ENCODE assay signal across 22 cellular contexts in the genomic region with DNA sequence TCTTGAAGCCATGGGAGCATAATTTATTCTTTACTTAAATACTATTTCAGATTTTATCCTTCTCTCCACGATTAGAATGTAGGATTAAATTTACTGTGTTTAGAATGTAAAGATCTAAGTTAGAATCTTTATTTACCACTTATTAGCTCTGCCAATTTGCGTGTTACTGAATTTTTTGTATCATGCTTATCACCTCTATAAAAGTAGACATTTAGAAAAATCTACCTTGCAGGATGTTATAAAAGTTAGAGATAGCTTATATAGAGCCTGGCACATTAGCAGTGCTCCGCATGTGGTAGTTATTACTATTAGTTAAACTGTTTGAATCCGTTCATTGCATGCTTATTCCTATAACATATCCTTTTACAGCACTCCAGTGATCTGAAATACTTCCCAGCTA.
DNase-seq lines count a peak whose midpoint lies in the region; FAIRE-seq and TF ChIP-seq lines count a peak whose summit lies in the region.
"Had no signal": no experiment of that assay in that cellular context is flagged by ENCODE, and none has a peak within 500 bp of the region (broad histone marks: within the 10 kb centered on the region; RNA-seq: fewer than 3 reads in every experiment).

No MANE protein-coding gene starts in this region.

- no peaks in the 10 kb centered on the region for H3F3A ChIP-seq in Loucy (ENCODE audit: low read depth)

- H3K4me2 ChIP-seq in Loucy (ENCODE audit: low read depth, low read length, poor library complexity, severe bottlenecking), result no peak overlapping the region
- no peak overlapping the region for H3K4me2 ChIP-seq in H1 (ENCODE audit: insufficient read depth in 1 of 2, low read depth in 2 of 2, low read length in 2 of 2)
- H3K4me2 ChIP-seq: BLaER1 treated with 17β-estradiol and CSF1 and Interleukin-3, amounts not matched to agents 10 nM and 100 nM had no signal

- H3K9me3 ChIP-seq in Loucy (ENCODE audit: insufficient read depth, low read depth, low read length) (no peaks in the 10 kb centered on the region), H1 (ENCODE audit: insufficient read depth in 2 of 2, low read depth in 1 of 2, low read length in 1 of 2) (no peaks in the 10 kb centered on the region)
- H3K9me3 ChIP-seq: BE2C had no signal

- no peaks in the 10 kb centered on the region for H3K36me3 ChIP-seq in ACC112 (ENCODE audit: insufficient read depth, low read length)
- no peaks in the 10 kb centered on the region for H3K36me3 ChIP-seq in Loucy (ENCODE audit: insufficient read depth, low read length)
- H3K36me3 ChIP-seq in H1 (ENCODE audit: control insufficient read depth in 2 of 4, insufficient read depth in 4 of 4, low read length in 3 of 4), result no peaks in the 10 kb centered on the region
- H3K36me3 ChIP-seq: BE2C; BLaER1 treated with 17β-estradiol and CSF1 and Interleukin-3, amounts not matched to agents 10 nM and 100 nM had no signal

- H3K27me3 ChIP-seq in ACC112 (ENCODE audit: insufficient read depth, low read length), result no peaks in the 10 kb centered on the region
- H3K27me3 ChIP-seq in Loucy (ENCODE audit: insufficient read depth, low read length, poor library complexity, severe bottlenecking), result no peaks in the 10 kb centered on the region
- H3K27me3 ChIP-seq in H1 (replicated peaks in 1 of 4; ENCODE audit: control insufficient read depth in 3 of 4, extremely low read depth in 1 of 4, insufficient read depth in 3 of 4, low read length in 3 of 4), result no peaks in the 10 kb centered on the region
- H3K27me3 ChIP-seq: BE2C; BLaER1 treated with 17β-estradiol and CSF1 and Interleukin-3, amounts not matched to agents 10 nM and 100 nM had no signal

- H3K4me3 ChIP-seq in ACC112 (ENCODE audit: low read depth, low read length) (no peak overlapping the region), Loucy (ENCODE audit: low read length, poor library complexity, severe bottlenecking) (no peak overlapping the region), H1 (ENCODE audit: extremely low read depth in 1 of 4, insufficient read depth in 2 of 4, low read depth in 3 of 4, low read length in 4 of 4) (no peak overlapping the region)
- H3K4me3 ChIP-seq: BLaER1 treated with 17β-estradiol and CSF1 and Interleukin-3, amounts not matched to agents 10 nM and 100 nM; GM23248 had no signal

- H3K27me3 Mint-ChIP-seq in nephron (ENCODE audit: low read depth), result no peaks in the 10 kb centered on the region
- H3K27me3 Mint-ChIP-seq: CD4-positive, alpha-beta T cell had no signal

- H2BK5ac ChIP-seq in H1 (ENCODE audit: low read depth, low read length), result no peak overlapping the region

- no peak overlapping the region for H2AK5ac ChIP-seq in H1 (ENCODE audit: low read depth, low read length)

- H2BK12ac ChIP-seq in H1 (ENCODE audit: low read depth, low read length), result no peak overlapping the region

- no peak overlapping the region for H2BK15ac ChIP-seq in H1 (ENCODE audit: low read length)

- peak overlapping the region in 1 of 3 experiments; percentile 60 for H3K4me3 Mint-ChIP-seq in nephron
- H3K4me3 Mint-ChIP-seq: CD14-positive monocyte; CD4-positive, alpha-beta T cell; CD8-positive, alpha-beta memory T cell; H9 had no signal

- H3K4me1 Mint-ChIP-seq in nephron, result peaks cover 12% of the 10 kb centered on the region
- H3K4me1 Mint-ChIP-seq: CD14-positive monocyte; CD8-positive, alpha-beta memory T cell had no signal

- no peak for TF ChIP-seq EP300 in H1 (IDR thresholded peaks at IDR 0.05; ENCODE audit: borderline replicate concordance in 1 of 2, low read depth in 2 of 2, low read length in 2 of 2)

- no peaks in the 10 kb centered on the region for H3K36me3 Mint-ChIP-seq in nephron (ENCODE audit: low read depth)
- H3K36me3 Mint-ChIP-seq: CD14-positive monocyte had no signal

- no peak for DNase-seq in H1 (ENCODE audit: low read depth in 1 of 2, low spot score in 2 of 2)
- DNase-seq in NCI-H1436 treated with DMSO at 0.1 percent for 48 hours (lab: John Stamatoyannopoulos, UW), result no peak
- no peak for DNase-seq in mesenteric fat pad (ENCODE audit: low spot score)
- DNase-seq in epidermal melanocyte (ENCODE audit: insufficient read length, low spot score), result no peak
- no peak for DNase-seq in DMS153 (lab: John Stamatoyannopoulos, UW)
- DNase-seq: BE2C; CD4-positive, alpha-beta T cell; CD8-positive, alpha-beta memory T cell; DMS 273 treated with DMSO at 0.1 percent for 48 hours; DMS53; DMS79 treated with DMSO at 0.1 percent for 48 hours; GF-D8; GM23248; H9 had no signal

- H3K9ac ChIP-seq in Loucy (ENCODE audit: low read depth, low read length, poor library complexity, severe bottlenecking), result no peak overlapping the region
- no peak overlapping the region for H3K9ac ChIP-seq in H1 (replicated peaks in 1 of 4; ENCODE audit: extremely low read depth in 1 of 4, low read depth in 3 of 4, low read length in 3 of 4)
- H3K9ac ChIP-seq: BLaER1 treated with 17β-estradiol and CSF1 and Interleukin-3, amounts not matched to agents 10 nM and 100 nM; GM23248 had no signal

- 87% methylated on average over 4 of the region's 4 CpGs; no CpG with 5 or more reads in 1 of the 2 experiments for WGBS in H1 (ENCODE audit: extremely low coverage in 1 of 2, insufficient coverage in 1 of 2, insufficient read length in 1 of 2, insufficient replicate concordance in 2 of 2, low coverage in 1 of 2, low lambda C conversion rate in 2 of 2, missing lambda C conversion rate in 1 of 2), 2 experiments

- CTCF ChIA-PET in H1 (lab: Charles Lee; ENCODE audit: partially characterized antibody), result interaction anchor here (0.6 kb wide), 1 partner anchor 268 kb away, joined by 3 read pairs; no protein-coding TSS in a partner anchor

- TF ChIP-seq CTCF in Loucy (conservative IDR thresholded peaks at IDR 0.05; ENCODE audit: low read length) (no peak), H1 (IDR thresholded peaks at IDR 0.05; ENCODE audit: control extremely low read depth in 1 of 3, insufficient read depth in 1 of 3, low read depth in 1 of 3, low read length in 3 of 3) (no peak), nephron (IDR thresholded peaks at IDR 0.05; ENCODE audit: unreplicated experiment in 3 of 3) (no peak)

- H4K91ac ChIP-seq in H1 (replicated peaks; ENCODE audit: insufficient read length, low read length), result no peak overlapping the region

- H3K23me2 ChIP-seq in H1 (ENCODE audit: low read depth, low read length), result no peaks in the 10 kb centered on the region

- no peak overlapping the region for H2BK120ac ChIP-seq in H1 (replicated peaks; ENCODE audit: low read depth, low read length)

- H3K79me2 ChIP-seq in ACC112 (ENCODE audit: control insufficient read depth, insufficient read depth, low read length, unreplicated experiment), result no peaks in the 10 kb centered on the region
- no peaks in the 10 kb centered on the region for H3K79me2 ChIP-seq in Loucy (ENCODE audit: insufficient read depth, low read length)
- no peaks in the 10 kb centered on the region for H3K79me2 ChIP-seq in H1 (ENCODE audit: control insufficient read depth in 1 of 2, insufficient read depth in 2 of 2, low read length in 2 of 2)

- no peak overlapping the region for H3K23ac ChIP-seq in H1 (ENCODE audit: insufficient read length)

- no peaks in the 10 kb centered on the region for H3K79me1 ChIP-seq in H1 (ENCODE audit: low read depth, low read length)

- H3K27ac Mint-ChIP-seq in nephron, result peak overlapping the region in 2 of 3 experiments; percentile 69 to 96
- H3K27ac Mint-ChIP-seq: CD14-positive monocyte; CD4-positive, alpha-beta T cell; CD8-positive, alpha-beta memory T cell; H9 had no signal

- H3K27ac ChIP-seq in ACC112 (ENCODE audit: low read depth, low read length) (no peak overlapping the region), H1 (ENCODE audit: low read depth, low read length) (no peak overlapping the region)
- H3K27ac ChIP-seq: BLaER1 treated with 17β-estradiol and CSF1 and Interleukin-3, amounts not matched to agents 10 nM and 100 nM; GM23248 had no signal

- TF ChIP-seq RAD21 in H1 (IDR thresholded peaks at IDR 0.05 in 1 of 2, conservative IDR thresholded peaks at IDR 0.05 in 1 of 2; ENCODE audit: low read depth in 2 of 2, low read length in 2 of 2), result no peak

- no peaks in the 10 kb centered on the region for H3K4me1 ChIP-seq in ACC112 (ENCODE audit: control insufficient read depth, insufficient read depth, low read length, unreplicated experiment)
- no peaks in the 10 kb centered on the region for H3K4me1 ChIP-seq in Loucy (ENCODE audit: insufficient read depth, low read length, poor library complexity, severe bottlenecking)
- H3K4me1 ChIP-seq in H1 (replicated peaks in 1 of 4; ENCODE audit: control insufficient read depth in 3 of 4, insufficient read depth in 4 of 4, low read length in 3 of 4), result no peaks in the 10 kb centered on the region
- H3K4me1 ChIP-seq: BE2C; BLaER1 treated with 17β-estradiol and CSF1 and Interleukin-3, amounts not matched to agents 10 nM and 100 nM had no signal

- H3K14ac ChIP-seq in H1 (ENCODE audit: insufficient read length), result no peak overlapping the region

- peaks cover 12% of the 10 kb centered on the region for H3K9me3 Mint-ChIP-seq in nephron
- H3K9me3 Mint-ChIP-seq: CD4-positive, alpha-beta T cell; H9 had no signal

- H2AFZ ChIP-seq in ACC112 (ENCODE audit: low read length, unreplicated experiment), result peak overlapping the region; percentile 82
- H2AFZ ChIP-seq in Loucy (ENCODE audit: low read length), result 0 out of 2 replicates have a peak overlapping the region, but pooled peaks have one; percentile 25
- H2AFZ ChIP-seq in H1 (ENCODE audit: low read length), result peak overlapping the region; percentile 94
- H2AFZ ChIP-seq: GM23248 had no signal

- no peak overlapping the region for H3K4ac ChIP-seq in H1 (replicated peaks; ENCODE audit: insufficient read length, low read depth, low read length)

- no peak overlapping the region for H3K18ac ChIP-seq in H1 (ENCODE audit: extremely low read depth, low read length)

- H4K20me1 ChIP-seq in Loucy (ENCODE audit: insufficient read depth, low read length, poor library complexity, severe bottlenecking), result no peaks in the 10 kb centered on the region
- H4K20me1 ChIP-seq in H1 (replicated peaks in 1 of 2; ENCODE audit: control insufficient read depth in 1 of 2, insufficient read depth in 2 of 2, low read length in 2 of 2), result no peaks in the 10 kb centered on the region
- H4K20me1 ChIP-seq: BLaER1 treated with 17β-estradiol and CSF1 and Interleukin-3, amounts not matched to agents 10 nM and 100 nM had no signal

- POLR2A ChIA-PET in H1 (lab: Charles Lee; ENCODE audit: partially characterized antibody), result no interaction called here

- H3K9me2 ChIP-seq in Loucy (replicated peaks; ENCODE audit: low read depth, low read length), result no peaks in the 10 kb centered on the region

- TF ChIP-seq POLR2A in H1 (IDR thresholded peaks at IDR 0.05; ENCODE audit: control extremely low read depth in 1 of 2, low read depth in 2 of 2, low read length in 2 of 2), result no peak

- H2BK20ac ChIP-seq in H1 (ENCODE audit: low read length), result no peak overlapping the region

- no peak overlapping the region for H3K56ac ChIP-seq in H1 (replicated peaks; ENCODE audit: insufficient read length, low read depth, low read length)

- no peak overlapping the region for H4K8ac ChIP-seq in H1 (ENCODE audit: extremely low read depth, insufficient read depth, low read length)

- no peak overlapping the region for H4K5ac ChIP-seq in H1 (ENCODE audit: insufficient read length, low read depth, low read length)

- FAIRE-seq in H1 (lab: Jason Lieb, UNC), result no peak
- FAIRE-seq: D721Med, GM12891, GM18507 had no signal

TF ChIP-seq in H1, 55 proteins besides CTCF, POLR2A, EP300 and RAD21 (continues in another document):
- TF ChIP-seq SRF (IDR thresholded peaks at IDR 0.05; ENCODE audit: low read depth, low read length) (no peak), CBX5 (IDR thresholded peaks at IDR 0.05; ENCODE audit: low read depth, low read length) (no peak)

Comparison
In these comparisons a context has a peak if more than half of its experiments do, and no peak if none do; other contexts are left out.
1. H2AFZ ChIP-seq: peak in every context shown above with its lines; median percentile 94 in H1; 82 in ACC112; 25 in Loucy.